ENCODE assay signal across 8 cellular contexts in the genomic region with DNA sequence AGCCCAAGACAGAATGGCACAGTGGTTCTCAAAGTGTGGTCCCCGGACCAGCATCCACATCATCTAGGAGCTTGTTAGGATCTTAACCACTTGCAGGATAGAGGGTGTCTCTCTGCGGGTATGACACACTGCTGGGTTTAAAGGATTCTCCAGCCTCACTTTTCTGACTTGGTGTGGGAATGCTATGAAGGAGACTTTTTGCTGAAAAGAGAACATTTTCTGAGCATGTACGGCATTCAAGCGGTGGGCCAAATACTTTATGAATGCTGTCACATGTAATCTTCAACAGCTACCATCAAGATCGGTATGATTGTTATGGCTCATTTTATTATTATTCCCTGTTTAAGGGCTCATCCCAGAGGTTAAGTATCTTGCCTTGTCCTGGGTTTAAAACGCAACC. TPM values are rescaled to one million over a fixed set of nuclear protein-coding genes. Genes with fewer than 3 reads are reported as not detected.
DNase-seq lines count a peak whose midpoint lies in the region; ATAC-seq and TF ChIP-seq lines count a peak whose summit lies in the region.

No MANE protein-coding gene starts in this region.

- TF ChIP-seq CTCF in heart left ventricle (IDR thresholded peaks at IDR 0.05) (no peak), upper lobe of left lung (IDR thresholded peaks at IDR 0.05) (no peak)

- peak overlapping the region in 8 of 10 donors; percentile 52 to 85 (median 66) for H3K27ac Mint-ChIP-seq in naive thymus-derived CD8-positive, alpha-beta T cell

- no peaks in the 10 kb centered on the region for H3K9me3 ChIP-seq in heart left ventricle
- H3K9me3 ChIP-seq in upper lobe of left lung: no peaks in the 10 kb centered on the region

- TF ChIP-seq POLR2A in heart left ventricle (IDR thresholded peaks at IDR 0.05) (no peak), upper lobe of left lung (IDR thresholded peaks at IDR 0.05) (no peak)

- H3K36me3 Mint-ChIP-seq in naive thymus-derived CD8-positive, alpha-beta T cell: no peaks in the 10 kb centered on the region

- POLR2A ChIA-PET in naive thymus-derived CD8-positive, alpha-beta T cell (lab: Charles Lee): interaction anchor here (0.9 to 4.9 kb wide), 3 partner anchors 9 to 53 kb away, joined by 3 to 68 read pairs (median 6); no protein-coding TSS in a partner anchor

- TF ChIP-seq EP300 in upper lobe of left lung (IDR thresholded peaks at IDR 0.05): no peak

- DNase-seq in heart left ventricle: no peak
- no peak for DNase-seq in Right ventricle myocardium inferior (ENCODE audit: missing footprints)
- DNase-seq in dedifferentiated amniotic fluid mesenchymal stem cell (ENCODE audit: extremely low spot score): peak; percentile 35
- DNase-seq in naive thymus-derived CD8-positive, alpha-beta T cell: no peak
- DNase-seq in upper lobe of left lung: no peak
- DNase-seq in KBM-7: no peak

- H3K27ac ChIP-seq in heart left ventricle (peak overlapping the region in 11 of 12 donors; percentile 92 to 99 (median 97)), upper lobe of left lung (peak overlapping the region; percentile 95 to 97 (median 96))

- intact Hi-C loops in heart left ventricle (cut with DNase I): loop anchor here in 8 of 10 donors (2.0 to 10.0 kb wide), 8 partner anchors 47 to 541 kb away; a partner anchor contains a TSS
- intact Hi-C loops in Right ventricle myocardium inferior (cut with DNase I): loop anchor here (2.0 to 5.0 kb wide), 3 partner anchors 51 to 203 kb away; a partner anchor contains a TSS

- H3K4me3 Mint-ChIP-seq in naive thymus-derived CD8-positive, alpha-beta T cell: peak overlapping the region in 7 of 10 donors; percentile 0 to 87 (median 47)

- H3K9me3 Mint-ChIP-seq in naive thymus-derived CD8-positive, alpha-beta T cell: no peaks in the 10 kb centered on the region

- ATAC-seq in heart left ventricle (no peak), Right ventricle myocardium inferior (no peak), upper lobe of left lung (ENCODE audit: low FRiP score in 2 of 2) (no peak), HG03108 (IDR thresholded peaks at IDR 0.05; ENCODE audit: unreplicated experiment) (no peak), HG02678 (IDR thresholded peaks at IDR 0.05; ENCODE audit: unreplicated experiment) (no peak)
- ATAC-seq in naive thymus-derived CD8-positive, alpha-beta T cell: no peak

- H3K27me3 Mint-ChIP-seq in naive thymus-derived CD8-positive, alpha-beta T cell: no peaks in the 10 kb centered on the region

- H3K4me1 ChIP-seq in heart left ventricle: peaks cover 10 to 61% (median 33%) of the 10 kb centered on the region in 12 donors
- H3K4me1 ChIP-seq in upper lobe of left lung: peaks cover 45 to 59% (median 49%) of the 10 kb centered on the region in 4 donors

- no peaks in the 10 kb centered on the region for H3K36me3 ChIP-seq in heart left ventricle
- H3K36me3 ChIP-seq in upper lobe of left lung: no peaks in the 10 kb centered on the region

- H3K4me1 Mint-ChIP-seq in naive thymus-derived CD8-positive, alpha-beta T cell: peaks cover 20 to 64% (median 48%) of the 10 kb centered on the region in 4 donors

- in situ Hi-C loops in KBM-7 (cut with MboI; ENCODE audit: low pct_unique_long_range_greater_than_20kb, low sequenced_read_pairs): loop anchor here (10.0 kb wide), 1 partner anchor 51 kb away; no protein-coding TSS in a partner anchor

- H3K4me3 ChIP-seq in heart left ventricle (no peak overlapping the region), upper lobe of left lung (no peak overlapping the region)

- 81 to 85% (median 83%) methylated on average over 6 of the region's 6 CpGs for WGBS in heart left ventricle, 4 donors
- WGBS in upper lobe of left lung, 2 donors: 80 to 87% methylated on average over 6 of the region's 6 CpGs

- H3K27me3 ChIP-seq in heart left ventricle (no peaks in the 10 kb centered on the region), upper lobe of left lung (no peaks in the 10 kb centered on the region)

RNA-seq across cellular contexts. Expression of a gene that starts 1.7 kb away (rescaled TPM):
- 10 to 100 TPM; 20.1 to 76.2 (median 37.3) TPM for total RNA-seq in heart left ventricle
- 10 to 100 TPM; 25.2 to 48.6 TPM for polyA plus RNA-seq in heart left ventricle
- 47.7 TPM for total RNA-seq in Right ventricle myocardium inferior
- 10 to 100 TPM; 24.1 to 28.7 TPM for total RNA-seq in naive thymus-derived CD8-positive, alpha-beta T cell
- polyA plus RNA-seq in naive thymus-derived CD8-positive, alpha-beta T cell: 10 to 100 TPM; 21.1 to 29.9 (median 21.1) TPM
- 100 to 1,000 TPM in 2 of 6 donors, 10 to 100 TPM in 4; 29.8 to 148 (median 69.9) TPM for total RNA-seq in upper lobe of left lung
